26 cellular contexts compared by ENCODE assay signal in genomic region chr1:223343692-223344091, GRCh38. TPM values are rescaled to one million over a fixed set of nuclear protein-coding genes. Genes with fewer than 3 reads are reported as not detected.
"Had no signal": no experiment of that assay in that cellular context is flagged by ENCODE, and none has a peak within 500 bp of the region (broad histone marks: within the 10 kb centered on the region; RNA-seq: fewer than 3 reads in every experiment).

No MANE protein-coding gene starts in this region.

- H3K36me3 ChIP-seq: adrenal gland, ascending aorta, colonic mucosa, neutrophil, spleen, tibial artery, WERI-Rb-1 had no signal

- DNase-seq: activated CD4-positive, alpha-beta T cell treated with anti-CD3 and anti-CD28 coated beads, Interleukin-2, amount 10 ng/mL, durations not matched to agents 7 days and 5 days; activated CD4-positive, CD25-positive, alpha-beta regulatory T cell treated with anti-CD3 and anti-CD28 coated beads, Interleukin-2, amount 50 U/mL, for 72 hours; activated CD8-positive, alpha-beta memory T cell treated with anti-CD3 and anti-CD28 coated beads, Interleukin-2, amount 10 ng/mL, durations not matched to agents 7 days and 5 days; activated CD8-positive, alpha-beta T cell treated with anti-CD3 and anti-CD28 coated beads for 36 hours; activated T-cell treated with anti-CD3 and anti-CD28 coated beads, Interleukin-2, amount 50 U/mL, for 1 hour; colonic mucosa; dorsolateral prefrontal cortex; effector memory CD8-positive, alpha-beta T cell; foreskin melanocyte; glutamatergic neuron; islet precursor cell; spleen; stimulated activated CD4-positive, alpha-beta T cell treated with anti-CD3 and anti-CD28 coated beads, Interleukin-4, amount 100 ng/mL, for 1 hour; stimulated activated naive CD8-positive, alpha-beta T cell treated with anti-CD3 and anti-CD28 coated beads, Interleukin-15, Interleukin-2, amounts not matched to agents 100 U/mL and 50 U/mL, for 24 hours; substantia nigra; T-cell; tibial artery; WERI-Rb-1 had no signal

- H3K4me3 ChIP-seq: adrenal gland, ascending aorta, colonic mucosa, dorsolateral prefrontal cortex, spleen, tibial artery had no signal

- H3K27me3 ChIP-seq: adrenal gland, ascending aorta, colonic mucosa, dorsolateral prefrontal cortex, neutrophil, spleen, tibial artery had no signal

- H3K4me1 ChIP-seq: ascending aorta, colonic mucosa, spleen, tibial artery had no signal

- FAIRE-seq: endothelial cell of umbilical vein, TTC549 had no signal

- H3K9me3 ChIP-seq: adrenal gland, ascending aorta, colonic mucosa, neutrophil, spleen, tibial artery had no signal

- ATAC-seq: activated CD8-positive, alpha-beta memory T cell treated with anti-CD3 and anti-CD28 coated beads, Interleukin-2, amount 10 ng/mL, durations not matched to agents 7 days and 5 days; activated CD8-positive, alpha-beta T cell treated with anti-CD3 and anti-CD28 coated beads for 36 hours; effector memory CD8-positive, alpha-beta T cell; esophagus mucosa; stimulated activated naive CD8-positive, alpha-beta T cell treated with anti-CD3 and anti-CD28 coated beads, Interleukin-15, Interleukin-2, amounts not matched to agents 100 U/mL and 50 U/mL, for 24 hours; T-cell had no signal

- H3K27ac ChIP-seq: ascending aorta, colonic mucosa, neutrophil, spleen, tibial artery, WERI-Rb-1 had no signal

RNA-seq across cellular contexts. Expression of gene SUSD4, which starts 20.3 kb away (rescaled TPM):
- total RNA-seq: ascending aorta, endothelial cell of umbilical vein had no signal

RNA-seq across cellular contexts. Expression of gene CCDC185, which starts 49.5 kb away (rescaled TPM):
- total RNA-seq: activated CD4-positive, alpha-beta T cell treated with anti-CD3 and anti-CD28 coated beads, Interleukin-2, amount 10 ng/mL, durations not matched to agents 7 days and 5 days; activated CD8-positive, alpha-beta memory T cell treated with anti-CD3 and anti-CD28 coated beads, Interleukin-2, amount 10 ng/mL, durations not matched to agents 7 days and 5 days; activated CD8-positive, alpha-beta T cell treated with anti-CD3 and anti-CD28 coated beads for 36 hours; adrenal gland; ascending aorta; colonic mucosa; endothelial cell of umbilical vein; lung microvascular endothelial cell; spleen; T-cell; ureter had no signal
